ENCODE assay signal across 21 cellular contexts in the genomic region with DNA sequence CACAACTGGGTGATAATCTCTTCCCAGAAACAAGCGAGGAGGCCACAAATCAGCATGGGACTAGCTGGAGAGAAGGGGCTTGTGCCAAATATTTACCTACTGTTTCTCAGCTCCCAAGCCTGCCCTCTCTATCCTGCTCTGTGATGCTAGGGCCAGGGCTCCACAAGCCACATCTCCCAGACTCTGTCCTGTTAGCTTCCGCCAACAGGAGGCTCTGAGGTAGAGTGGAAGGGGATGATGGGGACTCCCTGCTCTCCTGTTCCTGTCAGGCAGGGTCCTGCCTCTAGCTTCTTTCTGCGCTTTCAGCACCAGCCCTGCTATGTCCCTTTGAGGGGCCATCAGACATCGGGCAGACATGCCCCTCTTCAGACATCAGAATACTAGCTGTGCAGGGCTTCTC.
"Had no signal": no experiment of that assay in that cellular context is flagged by ENCODE, and none has a peak within 500 bp of the region (broad histone marks: within the 10 kb centered on the region; RNA-seq: fewer than 3 reads in every experiment).

No MANE protein-coding gene starts in this region.

- H3K27ac ChIP-seq: KMS-11, SJSA1, SK-N-MC had no signal

- H3K4me1 ChIP-seq: SJSA1 had no signal

- H3K9ac ChIP-seq: KMS-11 had no signal

- H3K9me3 ChIP-seq: SJSA1 had no signal

- H3K36me3 ChIP-seq: SJSA1 had no signal

- H3K27me3 ChIP-seq: SJSA1 had no signal

- DNase-seq: IMR-90, Kasumi-1, MM.1S, MV-4-11, NCI-H1048, NCI-H1105, NCI-H1417, NCI-H1436 treated with DMSO at 0.1 percent for 48 hours, NCI-H1694, NCI-H187 treated with DMSO at 0.1 percent for 48 hours, NCI-H2029 treated with DMSO at 0.1 percent for 48 hours, NCI-H2227 treated with DMSO at 0.1 percent for 48 hours, NCI-H524, NCI-H526 treated with DMSO at 0.1 percent for 48 hours, NCI-H748 treated with DMSO at 0.1 percent for 48 hours, Right ventricle myocardium superior, RPMI8226, SIG-M5 had no signal

- H3K4me3 ChIP-seq: SJSA1, SK-N-MC had no signal
